36 cellular contexts compared by ENCODE assay signal in genomic region chr7:130803127-130803526, GRCh38.
"Had no signal": no experiment of that assay in that cellular context is flagged by ENCODE, and none has a peak within 500 bp of the region (broad histone marks: within the 10 kb centered on the region; RNA-seq: fewer than 3 reads in every experiment).

No MANE protein-coding gene starts in this region.

- H3K4me3 ChIP-seq: ascending aorta, cardiac muscle cell had no signal

- H3K27me3 ChIP-seq: cardiac muscle cell had no signal

- H3K27ac Mint-ChIP-seq: activated B cell treated with CpG ODN at 0.5 μM for 24 hours; activated CD4-positive, alpha-beta memory T cell treated with anti-CD3 and anti-CD28 coated beads for 36 hours; activated CD4-positive, alpha-beta T cell treated with anti-CD3 and anti-CD28 coated beads, Interleukin-2, amount 10 ng/mL, durations not matched to agents 24 days and 14 days; activated CD8-positive, alpha-beta memory T cell treated with anti-CD3 and anti-CD28 coated beads, Interleukin-2, amount 10 ng/mL, durations not matched to agents 7 days and 5 days; activated CD8-positive, alpha-beta T cell treated with anti-CD3 and anti-CD28 coated beads, Interleukin-2, amount 10 ng/mL, durations not matched to agents 7 days and 5 days; activated naive CD4-positive, alpha-beta T cell treated with anti-CD3 and anti-CD28 coated beads, Interleukin-2, amount 10 ng/mL, durations not matched to agents 7 days and 5 days; activated naive CD4-positive, alpha-beta T cell treated with anti-CD3 and anti-CD28 coated beads, Interleukin-2, amount 50 U/mL, for 24 hours; activated naive CD8-positive, alpha-beta T cell; activated naive CD8-positive, alpha-beta T cell treated with anti-CD3 and anti-CD28 coated beads, Interleukin-2, amount 10 ng/mL, durations not matched to agents 7 days and 5 days; activated naive CD8-positive, alpha-beta T cell treated with anti-CD3 and anti-CD28 coated beads, Interleukin-2, amount 50 U/mL, for 24 hours; activated T-cell treated with anti-CD3 and anti-CD28 coated beads, Interleukin-2, amount 50 U/mL, for 24 hours; activated T-helper 2 cell treated with anti-CD3 and anti-CD28 coated beads, Interferon-gamma antibody, Interleukin-2, Interleukin-4, amounts not matched to agents 10 μg/mL and 5 μg/mL and 100 μg/mL, durations not matched to agents 14 hours and 24 hours and 36 hours; T-helper 1 cell treated with Interleukin-12 subunit alpha and Interleukin-12 subunit beta and Interleukin-4 antibody, amounts not matched to agents 30 μg/mL and 1 μg/mL, for 36 hours; T-helper 2 cell treated with Interferon-gamma antibody and Interleukin-4, amounts not matched to agents 5 μg/mL and 100 μg/mL, for 36 hours had no signal

- H3K36me3 ChIP-seq: ascending aorta, cardiac muscle cell had no signal

- H3K27ac ChIP-seq: ascending aorta, cardiac muscle cell, VCaP had no signal

- H3K4me1 Mint-ChIP-seq: activated B cell treated with CpG ODN at 0.5 μM for 24 hours; activated CD4-positive, alpha-beta T cell treated with anti-CD3 and anti-CD28 coated beads, Interleukin-2, amount 10 ng/mL, durations not matched to agents 24 days and 14 days; activated CD8-positive, alpha-beta memory T cell treated with anti-CD3 and anti-CD28 coated beads, Interleukin-2, amount 10 ng/mL, durations not matched to agents 7 days and 5 days; activated naive CD4-positive, alpha-beta T cell treated with anti-CD3 and anti-CD28 coated beads, Interleukin-2, amount 10 ng/mL, durations not matched to agents 7 days and 5 days; activated naive CD4-positive, alpha-beta T cell treated with anti-CD3 and anti-CD28 coated beads, Interleukin-2, amount 50 U/mL, for 24 hours; activated naive CD8-positive, alpha-beta T cell treated with anti-CD3 and anti-CD28 coated beads, Interleukin-2, amount 10 ng/mL, durations not matched to agents 7 days and 5 days; activated naive CD8-positive, alpha-beta T cell treated with anti-CD3 and anti-CD28 coated beads, Interleukin-2, amount 50 U/mL, for 24 hours; central memory CD8-positive, alpha-beta T cell had no signal

- H3K36me3 Mint-ChIP-seq: activated CD4-positive, alpha-beta memory T cell treated with anti-CD3 and anti-CD28 coated beads for 36 hours; activated CD8-positive, alpha-beta memory T cell treated with anti-CD3 and anti-CD28 coated beads, Interleukin-2, amount 10 ng/mL, durations not matched to agents 7 days and 5 days; activated naive CD4-positive, alpha-beta T cell treated with anti-CD3 and anti-CD28 coated beads, Interleukin-2, amount 10 ng/mL, durations not matched to agents 7 days and 5 days; activated naive CD4-positive, alpha-beta T cell treated with anti-CD3 and anti-CD28 coated beads, Interleukin-2, amount 50 U/mL, for 24 hours; activated naive CD8-positive, alpha-beta T cell; activated naive CD8-positive, alpha-beta T cell treated with anti-CD3 and anti-CD28 coated beads, Interleukin-2, amount 10 ng/mL, durations not matched to agents 7 days and 5 days; brain had no signal

- ATAC-seq: activated CD8-positive, alpha-beta memory T cell treated with anti-CD3 and anti-CD28 coated beads, Interleukin-2, amount 10 ng/mL, durations not matched to agents 7 days and 5 days; activated CD8-positive, alpha-beta T cell treated with anti-CD3 and anti-CD28 coated beads, Interleukin-2, amount 10 ng/mL, durations not matched to agents 7 days and 5 days; activated naive CD8-positive, alpha-beta T cell treated with anti-CD3 and anti-CD28 coated beads, Interleukin-2, amount 50 U/mL, for 24 hours had no signal

- DNase-seq: activated B cell treated with CpG ODN at 0.5 μM for 24 hours; activated CD4-positive, alpha-beta memory T cell treated with anti-CD3 and anti-CD28 coated beads for 36 hours; activated CD4-positive, alpha-beta T cell treated with anti-CD3 and anti-CD28 coated beads for 4 hours; activated CD4-positive, alpha-beta T cell treated with anti-CD3 and anti-CD28 coated beads, Interleukin-2, amount 10 ng/mL, durations not matched to agents 24 days and 14 days; activated CD4-positive, alpha-beta T cell treated with anti-CD3 and anti-CD28 coated beads, Interleukin-2, amount 50 U/mL, for 1 hour; activated CD4-positive, alpha-beta T cell treated with anti-CD3 and anti-CD28 coated beads, Interleukin-2, amount 50 U/mL, for 4 hours; activated CD4-positive, CD25-positive, alpha-beta regulatory T cell treated with anti-CD3 and anti-CD28 coated beads, Interleukin-2, amount 50 U/mL, for 72 hours; activated CD8-positive, alpha-beta memory T cell treated with anti-CD3 and anti-CD28 coated beads for 24 hours; activated CD8-positive, alpha-beta memory T cell treated with anti-CD3 and anti-CD28 coated beads, Interleukin-2, amount 10 ng/mL, durations not matched to agents 7 days and 5 days; activated CD8-positive, alpha-beta memory T cell treated with anti-CD3 and anti-CD28 coated beads, Interleukin-2, amount 50 U/mL, for 48 hours; activated CD8-positive, alpha-beta T cell treated with anti-CD3 and anti-CD28 coated beads, Interleukin-2, amount 10 ng/mL, durations not matched to agents 7 days and 5 days; activated effector memory CD4-positive, alpha-beta T cell treated with Interleukin-2 at 50 U/mL for 16 hours; activated gamma-delta T cell; activated naive CD4-positive, alpha-beta T cell treated with anti-CD3 and anti-CD28 coated beads, Interleukin-2, amount 10 ng/mL, durations not matched to agents 7 days and 5 days; activated naive CD4-positive, alpha-beta T cell treated with Interleukin-2 at 50 U/mL for 16 hours; activated naive CD8-positive, alpha-beta T cell treated with anti-CD3 and anti-CD28 coated beads, Interleukin-2, amount 10 ng/mL, durations not matched to agents 7 days and 5 days; activated naive CD8-positive, alpha-beta T cell treated with anti-CD3 and anti-CD28 coated beads, Interleukin-2, amount 50 U/mL, for 24 hours; activated T-cell treated with anti-CD3 and anti-CD28 coated beads, Interleukin-2, amount 50 U/mL, for 24 hours; activated T-cell treated with anti-CD3 and anti-CD28 coated beads, Interleukin-2, amount 50 U/mL, for 48 hours; amygdala; anterior cingulate cortex; caudate nucleus; cerebellar nuclear complex; T-helper 1 cell; T-helper 2 cell; T-helper 9 cell had no signal

- H3K4me1 ChIP-seq: ascending aorta had no signal

- H3K4me3 Mint-ChIP-seq: activated B cell treated with CpG ODN at 0.5 μM for 24 hours; activated CD4-positive, alpha-beta memory T cell treated with anti-CD3 and anti-CD28 coated beads for 36 hours; activated CD4-positive, alpha-beta T cell treated with anti-CD3 and anti-CD28 coated beads, Interleukin-2, amount 10 ng/mL, durations not matched to agents 24 days and 14 days; activated CD8-positive, alpha-beta memory T cell treated with anti-CD3 and anti-CD28 coated beads, Interleukin-2, amount 10 ng/mL, durations not matched to agents 7 days and 5 days; activated CD8-positive, alpha-beta T cell treated with anti-CD3 and anti-CD28 coated beads, Interleukin-2, amount 10 ng/mL, durations not matched to agents 7 days and 5 days; activated naive CD4-positive, alpha-beta T cell treated with anti-CD3 and anti-CD28 coated beads, Interleukin-2, amount 10 ng/mL, durations not matched to agents 7 days and 5 days; activated naive CD4-positive, alpha-beta T cell treated with anti-CD3 and anti-CD28 coated beads, Interleukin-2, amount 50 U/mL, for 24 hours; activated naive CD8-positive, alpha-beta T cell; activated naive CD8-positive, alpha-beta T cell treated with anti-CD3 and anti-CD28 coated beads, Interleukin-2, amount 10 ng/mL, durations not matched to agents 7 days and 5 days; activated naive CD8-positive, alpha-beta T cell treated with anti-CD3 and anti-CD28 coated beads, Interleukin-2, amount 50 U/mL, for 24 hours; activated T-cell treated with anti-CD3 and anti-CD28 coated beads, Interleukin-2, amount 50 U/mL, for 24 hours; brain; central memory CD8-positive, alpha-beta T cell; T-helper 1 cell treated with Interleukin-12 subunit alpha and Interleukin-12 subunit beta and Interleukin-4 antibody, amounts not matched to agents 30 μg/mL and 1 μg/mL, for 36 hours; T-helper 2 cell treated with Interferon-gamma antibody and Interleukin-4, amounts not matched to agents 5 μg/mL and 100 μg/mL, for 36 hours had no signal

- H3K9me3 Mint-ChIP-seq: activated B cell treated with CpG ODN at 0.5 μM for 24 hours; activated CD4-positive, alpha-beta memory T cell treated with anti-CD3 and anti-CD28 coated beads for 36 hours; activated CD4-positive, alpha-beta T cell treated with anti-CD3 and anti-CD28 coated beads, Interleukin-2, amount 10 ng/mL, durations not matched to agents 24 days and 14 days; activated naive CD4-positive, alpha-beta T cell treated with anti-CD3 and anti-CD28 coated beads, Interleukin-2, amount 10 ng/mL, durations not matched to agents 7 days and 5 days; activated naive CD4-positive, alpha-beta T cell treated with anti-CD3 and anti-CD28 coated beads, Interleukin-2, amount 50 U/mL, for 24 hours; activated naive CD8-positive, alpha-beta T cell treated with anti-CD3 and anti-CD28 coated beads, Interleukin-2, amount 50 U/mL, for 24 hours; activated T-cell treated with anti-CD3 and anti-CD28 coated beads, Interleukin-2, amount 50 U/mL, for 24 hours; activated T-helper 2 cell treated with anti-CD3 and anti-CD28 coated beads, Interferon-gamma antibody, Interleukin-2, Interleukin-4, amounts not matched to agents 10 μg/mL and 5 μg/mL and 100 μg/mL, durations not matched to agents 14 hours and 24 hours and 36 hours; central memory CD8-positive, alpha-beta T cell; T-helper 1 cell treated with Interleukin-12 subunit alpha and Interleukin-12 subunit beta and Interleukin-4 antibody, amounts not matched to agents 30 μg/mL and 1 μg/mL, for 36 hours; T-helper 2 cell treated with Interferon-gamma antibody and Interleukin-4, amounts not matched to agents 5 μg/mL and 100 μg/mL, for 36 hours had no signal
